In genomic region chr17:17972952-17973254, GRCh38 we compare ENCODE assay signal across 8 cellular contexts. TPM values are rescaled to one million over a fixed set of nuclear protein-coding genes. Genes with fewer than 3 reads are reported as not detected.
DNase-seq lines count a peak whose midpoint lies in the region; ATAC-seq, FAIRE-seq and TF ChIP-seq lines count a peak whose summit lies in the region.

No MANE protein-coding gene starts in this region.

- TF ChIP-seq CTCF in K562 (IDR thresholded peaks at IDR 0.05 in 2 of 3, conservative IDR thresholded peaks at IDR 0.05 in 1 of 3; ENCODE audit: insufficient read depth in 2 of 3, low read depth in 1 of 3, low read length in 3 of 3) = no peak
- TF ChIP-seq CTCF in upper lobe of right lung (IDR thresholded peaks at IDR 0.05) = no peak

- H3K4me3 ChIP-seq in K562 (peak overlapping the region; percentile 61), mesenchymal stem cell (ENCODE audit: insufficient read depth in 1 of 2, low read depth in 1 of 2, low read length in 2 of 2) (peak overlapping the region; percentile 69 to 81), upper lobe of right lung (peak overlapping the region; percentile 56)

- TF ChIP-seq EP300 in K562 (IDR thresholded peaks at IDR 0.05; ENCODE audit: low read length) = no peak

- no peaks in the 10 kb centered on the region for H4K20me1 ChIP-seq in K562 (replicated peaks; ENCODE audit: control insufficient read depth, insufficient read depth, low read length)

- H3K27me3 Mint-ChIP-seq in activated naive CD4-positive, alpha-beta T cell treated with anti-CD3 and anti-CD28 coated beads, Interleukin-2, amount 50 U/mL, for 24 hours = no peaks in the 10 kb centered on the region

- H3K9ac ChIP-seq in K562 (ENCODE audit: insufficient read depth in 1 of 2, low read depth in 2 of 2, low read length in 2 of 2) (peak overlapping the region in 1 of 2 experiments; percentile 25; a peak in 1 of 4 replicates), mesenchymal stem cell (ENCODE audit: low read length) (peak overlapping the region; percentile 93)

- no peak overlapping the region for H3K4ac ChIP-seq in mesenchymal stem cell (ENCODE audit: low read depth in 1 of 2, low read length in 2 of 2)

- no peak overlapping the region for H3K14ac ChIP-seq in mesenchymal stem cell (ENCODE audit: low read length in 2 of 2)

- H2BK5ac ChIP-seq in mesenchymal stem cell (ENCODE audit: low read depth, low read length, poor library complexity, severe bottlenecking) = no peak overlapping the region

- H3K27me3 ChIP-seq in K562 (ENCODE audit: control insufficient read depth in 2 of 2, insufficient read depth in 2 of 2, low read length in 2 of 2) (no peaks in the 10 kb centered on the region), mesenchymal stem cell (ENCODE audit: control insufficient read depth in 1 of 2, insufficient read depth in 1 of 2, low read length in 2 of 2) (no peaks in the 10 kb centered on the region), upper lobe of right lung (no peaks in the 10 kb centered on the region)

- CTCF ChIA-PET in K562 (lab: Yijun Ruan, JAX; ENCODE audit: low intra/inter-chr PET ratio) = interaction anchor here (0.7 kb wide), 1 partner anchor 345 kb away, joined by 3 read pairs; no protein-coding TSS in a partner anchor

- in situ Hi-C loops in K562 (cut with MboI) = no loop called here

- H3K27ac ChIP-seq in K562 (ENCODE audit: extremely low read depth, low read depth, low read length) (no peak overlapping the region), mesenchymal stem cell (ENCODE audit: low read length, poor library complexity, severe bottlenecking) (no peak overlapping the region), upper lobe of right lung (peak overlapping the region; percentile 73)

- H3K36me3 ChIP-seq in K562 (ENCODE audit: control insufficient read depth, insufficient read depth, low read length) = no peaks in the 10 kb centered on the region
- no peaks in the 10 kb centered on the region for H3K36me3 ChIP-seq in mesenchymal stem cell (ENCODE audit: control insufficient read depth in 1 of 2, insufficient read depth in 2 of 2, low read depth in 1 of 2, low read length in 2 of 2)
- no peaks in the 10 kb centered on the region for H3K36me3 ChIP-seq in upper lobe of right lung

- POLR2A ChIA-PET in K562 (lab: Yijun Ruan, JAX) = interaction anchor here (0.8 to 1.0 kb wide), 3 partner anchors 11 to 57 kb away, joined by 3 to 5 read pairs (median 4); no protein-coding TSS in a partner anchor

- FAIRE-seq in K562 (lab: Jason Lieb, UNC) = no peak

- no peak overlapping the region for H2BK12ac ChIP-seq in mesenchymal stem cell (ENCODE audit: low read length in 2 of 2)

- peak overlapping the region; percentile 84 for H3K4me2 ChIP-seq in K562 (ENCODE audit: insufficient read depth, low read length)
- peak overlapping the region; percentile 90 for H3K4me2 ChIP-seq in mesenchymal stem cell (ENCODE audit: low read length, poor library complexity, severe bottlenecking)

- H2AFZ ChIP-seq in K562 (ENCODE audit: low read depth, low read length) (peak overlapping the region; percentile 95), mesenchymal stem cell (ENCODE audit: low read depth, low read length) (no peak overlapping the region)

- no peak for DNase-seq in activated naive CD4-positive, alpha-beta T cell treated with anti-CD3 and anti-CD28 coated beads, Interleukin-2, amount 50 U/mL, for 16 hours
- DNase-seq in K562 (ENCODE audit: extremely low read depth in 1 of 4, low spot score in 3 of 4) (no peak), mesenchymal stem cell (no peak), upper lobe of right lung (no peak)

- peaks cover 3% of the 10 kb centered on the region; the same call in 1 of the 3 replicates for H3K79me2 ChIP-seq in K562 (ENCODE audit: control insufficient read depth, insufficient read depth, low read length)

- H4K8ac ChIP-seq in mesenchymal stem cell (ENCODE audit: low read length) = no peak overlapping the region

- no peak overlapping the region for H2BK120ac ChIP-seq in mesenchymal stem cell (ENCODE audit: low read depth, low read length)

- ATAC-seq in K562 (no peak), upper lobe of right lung (no peak), HG03354 (IDR thresholded peaks at IDR 0.05; ENCODE audit: poor library complexity, severe bottlenecking, unreplicated experiment) (no peak), HG03025 (IDR thresholded peaks at IDR 0.05; ENCODE audit: low FRiP score, unreplicated experiment) (no peak), HG03439 (IDR thresholded peaks at IDR 0.05; ENCODE audit: unreplicated experiment) (no peak)

- TF ChIP-seq POLR2A in K562 (conservative IDR thresholded peaks at IDR 0.05) = no peak

- peaks cover 40% of the 10 kb centered on the region for H3K4me1 Mint-ChIP-seq in activated naive CD4-positive, alpha-beta T cell treated with anti-CD3 and anti-CD28 coated beads, Interleukin-2, amount 50 U/mL, for 24 hours

- H3K9me3 Mint-ChIP-seq in activated naive CD4-positive, alpha-beta T cell treated with anti-CD3 and anti-CD28 coated beads, Interleukin-2, amount 50 U/mL, for 24 hours = no peaks in the 10 kb centered on the region

- no peak overlapping the region for H3K18ac ChIP-seq in mesenchymal stem cell (ENCODE audit: low read depth in 1 of 2, low read length in 2 of 2)

- no peaks in the 10 kb centered on the region for H3K9me1 ChIP-seq in K562 (ENCODE audit: control insufficient read depth, insufficient read depth, low read length)

- intact Hi-C loops in K562 (cut with micrococcal nuclease) (no loop called here), upper lobe of right lung (cut with DNase I) (no loop called here)

- peaks cover 10% of the 10 kb centered on the region for H3K79me1 ChIP-seq in mesenchymal stem cell (replicated peaks; ENCODE audit: low read length, poor library complexity, severe bottlenecking)

- H3K23ac ChIP-seq in mesenchymal stem cell (ENCODE audit: low read length in 2 of 2) = no peak overlapping the region

- no peak overlapping the region for H4K91ac ChIP-seq in mesenchymal stem cell (ENCODE audit: low read length)

- no peaks in the 10 kb centered on the region for H3K36me3 Mint-ChIP-seq in activated naive CD4-positive, alpha-beta T cell treated with anti-CD3 and anti-CD28 coated beads, Interleukin-2, amount 50 U/mL, for 24 hours

- 2% methylated on average over 13 of the region's 13 CpGs for WGBS in K562 (ENCODE audit: insufficient coverage, low coverage, missing lambda C conversion rate)
- WGBS in mesenchymal stem cell = 16% methylated on average over 8 of the region's 13 CpGs

- BruUV-seq in K562 (replicated peaks; lab: Mats Ljungman, UMichigan) = no TSS peak

- peak overlapping the region; percentile 85 for H3K27ac Mint-ChIP-seq in activated naive CD4-positive, alpha-beta T cell treated with anti-CD3 and anti-CD28 coated beads, Interleukin-2, amount 50 U/mL, for 24 hours

- H3K9me3 ChIP-seq in K562 (replicated peaks; ENCODE audit: control insufficient read depth, insufficient read depth, low read depth, low read length) (no peaks in the 10 kb centered on the region), mesenchymal stem cell (ENCODE audit: control insufficient read depth, low read length) (no peaks in the 10 kb centered on the region), upper lobe of right lung (no peaks in the 10 kb centered on the region)

- TF ChIP-seq RAD21 in K562 (CRISPR knock-in tag; conservative IDR thresholded peaks at IDR 0.05 in 1 of 2, IDR thresholded peaks at IDR 0.05 in 1 of 2) = no peak

- H3K4me3 Mint-ChIP-seq in activated naive CD4-positive, alpha-beta T cell treated with anti-CD3 and anti-CD28 coated beads, Interleukin-2, amount 50 U/mL, for 24 hours = peak overlapping the region; percentile 96

- H2AK5ac ChIP-seq in mesenchymal stem cell (ENCODE audit: low read length, severe bottlenecking) = no peak overlapping the region

- H2BK15ac ChIP-seq in mesenchymal stem cell (ENCODE audit: low read depth, poor library complexity, severe bottlenecking) = no peak overlapping the region

- H3K4me1 ChIP-seq in K562 (replicated peaks in 1 of 2; ENCODE audit: control insufficient read depth in 2 of 2, insufficient read depth in 2 of 2, low read length in 2 of 2) (peaks cover 10 to 11% of the 10 kb centered on the region in 2 experiments; a peak in 4 of 5 replicates), mesenchymal stem cell (ENCODE audit: control insufficient read depth, insufficient read depth, low read depth, low read length) (peaks cover 8% of the 10 kb centered on the region), upper lobe of right lung (peaks cover 27% of the 10 kb centered on the region)

RNA-seq across cellular contexts. Expression of gene DRC3, which starts 0.2 kb away (rescaled TPM):
- total RNA-seq in K562 (2011; cell fraction: chromatin; rRNA removed; ENCODE audit: low replicate concordance) = 1.1 and 1.3 TPM in 2 replicates
- total RNA-seq in K562 (2011; cell fraction: nucleolus; rRNA removed) = 0.83 and 1.1 TPM in 2 replicates
- 0.88 and 1.8 TPM in 2 replicates for total RNA-seq in K562 (2011; cell fraction: nucleoplasm; rRNA removed)
- 0.65 TPM in 1 of 2 replicates, not detected in the other for total RNA-seq in K562 (2014; rRNA removed)
- total RNA-seq in K562 (2014; rRNA removed; fragmentation: Illumina TruSeq; extraction: Trizol) = 0.54 TPM in 1 of 2 replicates, not detected in the other
- 0.23 TPM in 1 of 2 replicates, not detected in the other for total RNA-seq in K562 (2015; rRNA removed; fragmentation: Illumina TruSeq; extraction: Trizol)
- total RNA-seq in K562 (2021) = 0.13 TPM in 1 of 2 replicates, not detected in the other
- 0.03 and 0.10 TPM in 2 replicates for polyA plus RNA-seq in K562 (2011; rRNA removed)
- polyA plus RNA-seq in K562 (2011; cell fraction: cytosol; rRNA removed) = 0.01 and 0.03 TPM in 2 replicates
- polyA plus RNA-seq in K562 (2011; cell fraction: nucleus; rRNA removed) = 0.24 and 0.85 TPM in 2 replicates
- polyA plus RNA-seq in K562 (2012) = 0.79 and 0.94 TPM in 2 replicates
- polyA plus RNA-seq in K562 (2014; fragmentation: Illumina TruSeq; extraction: Trizol) = 0.40 and 0.49 TPM in 2 replicates
- under 1 TPM; 0.13 to 0.46 TPM for polyA plus RNA-seq in K562 (2014; fragmentation: Nextera tagmentation; extraction: Ambion mirVana)
- 0.16 and 0.84 TPM in 2 replicates for polyA plus RNA-seq in K562 (2014; rRNA removed)
- 0.15 and 0.21 TPM in 2 replicates for polyA minus RNA-seq in K562 (2011; rRNA and poly(A)+ RNA removed)
- polyA minus RNA-seq in K562 (2011; cell fraction: cytosol; rRNA and poly(A)+ RNA removed) = not detected in 2 replicates
- 0.22 and 0.27 TPM in 2 replicates for polyA minus RNA-seq in K562 (2011; cell fraction: nucleus; rRNA and poly(A)+ RNA removed)
- 0.23 TPM for polyA plus RNA-seq in mesenchymal stem cell (2013, experiment 1 of 2)
- 0.25 TPM for polyA plus RNA-seq in mesenchymal stem cell (2013, experiment 2 of 2)
- 3.3 TPM for total RNA-seq in upper lobe of right lung

RNA-seq across cellular contexts. Expression of gene TOM1L2, which starts 0.7 kb away (rescaled TPM):
- total RNA-seq in K562 (2011; cell fraction: chromatin; rRNA removed; ENCODE audit: low replicate concordance) = 26.4 and 33.5 TPM in 2 replicates
- 13.0 and 15.5 TPM in 2 replicates for total RNA-seq in K562 (2011; cell fraction: nucleolus; rRNA removed)
- total RNA-seq in K562 (2011; cell fraction: nucleoplasm; rRNA removed) = 17.5 and 22.1 TPM in 2 replicates
- total RNA-seq in K562 (2014; rRNA removed) (2.0 and 3.1 TPM in 2 replicates), K562 (2014; rRNA removed; fragmentation: Illumina TruSeq; extraction: Trizol) (1.8 and 2.5 TPM in 2 replicates), K562 (2015; rRNA removed; fragmentation: Illumina TruSeq; extraction: Trizol) (2.5 and 3.2 TPM in 2 replicates), K562 (2021) (4.8 and 6.0 TPM in 2 replicates), upper lobe of right lung (76.7 TPM)
- polyA plus RNA-seq in K562 (2011; rRNA removed) (3.7 and 5.7 TPM in 2 replicates), K562 (2014; fragmentation: Illumina TruSeq; extraction: Trizol) (3.8 and 4.4 TPM in 2 replicates), K562 (2014; fragmentation: Nextera tagmentation; extraction: Ambion mirVana) (under 1 TPM; 0.07 to 0.42 TPM), K562 (2014; rRNA removed) (2.3 and 4.4 TPM in 2 replicates)
- 3.4 and 4.4 TPM in 2 replicates for polyA plus RNA-seq in K562 (2011; cell fraction: cytosol; rRNA removed)
- polyA plus RNA-seq in K562 (2011; cell fraction: nucleus; rRNA removed) = 9.0 and 14.2 TPM in 2 replicates
- 4.5 and 5.8 TPM in 2 replicates for polyA plus RNA-seq in K562 (2012)
- 6.1 and 6.7 TPM in 2 replicates for polyA minus RNA-seq in K562 (2011; rRNA and poly(A)+ RNA removed)
- polyA minus RNA-seq in K562 (2011; cell fraction: cytosol; rRNA and poly(A)+ RNA removed) = 2.1 and 6.0 TPM in 2 replicates
- polyA minus RNA-seq in K562 (2011; cell fraction: nucleus; rRNA and poly(A)+ RNA removed) = 6.7 and 7.8 TPM in 2 replicates
- polyA plus RNA-seq in mesenchymal stem cell (2013, experiment 1 of 2) = 40.1 TPM
- polyA plus RNA-seq in mesenchymal stem cell (2013, experiment 2 of 2) = 35.1 TPM
